Comparison of ENCODE assay signal across 2 cellular contexts in the genomic region with DNA sequence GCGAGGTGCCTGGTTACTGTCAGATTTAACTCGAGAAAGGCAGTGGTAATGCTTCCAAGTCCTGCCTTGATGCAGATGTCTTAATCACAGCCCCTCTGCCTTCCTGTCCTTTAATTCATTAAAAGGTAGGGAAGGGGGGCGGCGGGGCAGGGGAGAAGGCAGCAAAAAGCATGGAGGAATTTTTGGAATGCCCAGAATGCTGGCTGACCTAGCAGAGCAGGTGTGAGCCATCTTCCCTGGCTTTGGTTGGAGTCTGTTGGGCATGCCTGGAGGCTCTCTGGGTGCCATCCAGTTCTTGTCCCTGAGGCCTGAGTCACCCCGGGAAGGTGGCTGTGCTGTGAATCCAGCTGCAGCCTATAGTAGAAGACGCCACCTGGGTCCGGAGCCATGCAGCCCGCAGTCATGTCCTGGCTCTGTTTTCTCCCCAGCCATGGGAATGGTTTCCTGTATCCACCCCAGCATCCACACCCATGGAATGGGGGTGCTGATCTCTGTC.
A peak's percentile ranks its signal among the peaks of the same experiment; 100 is the strongest.
TF ChIP-seq lines count a peak whose summit lies in the region.

No MANE protein-coding gene starts in this region.

TF ChIP-seq in Ishikawa, 13 proteins besides CTCF, POLR2A, EP300 and RAD21:
- TF ChIP-seq USF1 (IDR thresholded peaks at IDR 0.05) (no peak), REST (IDR thresholded peaks at IDR 0.05; ENCODE audit: low read depth) (no peak), CEBPB (IDR thresholded peaks at IDR 0.05) (no peak), TCF12 (IDR thresholded peaks at IDR 0.05; ENCODE audit: low read depth) (peak; percentile 68), YY1 (IDR thresholded peaks at IDR 0.05; ENCODE audit: low read depth) (peak; percentile 69; the same call in 1 of the 2 replicates), EGR1 (IDR thresholded peaks at IDR 0.05) (no peak), NFIC (IDR thresholded peaks at IDR 0.05) (peak; percentile 62), TEAD4 (IDR thresholded peaks at IDR 0.05) (peak; percentile 96)
- TF ChIP-seq, protein P1, sequence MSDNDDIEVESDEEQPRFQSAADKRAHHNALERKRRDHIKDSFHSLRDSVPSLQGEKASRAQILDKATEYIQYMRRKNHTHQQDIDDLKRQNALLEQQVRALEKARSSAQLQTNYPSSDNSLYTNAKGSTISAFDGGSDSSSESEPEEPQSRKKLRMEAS (IDR thresholded peaks at IDR 0.05): peak; percentile 37; the same call in 1 of the 2 replicates
TF ChIP-seq in Ishikawa: peak in this region for 5.

TF ChIP-seq in H1, 55 proteins besides CTCF, POLR2A, EP300 and RAD21:
- peak; percentile 74 for TF ChIP-seq YY1 (IDR thresholded peaks at IDR 0.05; ENCODE audit: low read depth, low read length)
- TF ChIP-seq, protein P1 (IDR thresholded peaks at IDR 0.05): peak; percentile 49; the same call in 1 of the 2 replicates
- no peak for TF ChIP-seq PHF8 (conservative IDR thresholded peaks at IDR 0.05; ENCODE audit: low read depth, low read length)
- no peak for TF ChIP-seq POU5F1 (IDR thresholded peaks at IDR 0.05; ENCODE audit: low read depth, low read length)
- TF ChIP-seq GABPA (IDR thresholded peaks at IDR 0.05; ENCODE audit: borderline replicate concordance, insufficient read depth, low read length): no peak
- TF ChIP-seq SP1 (IDR thresholded peaks at IDR 0.05; ENCODE audit: low read depth, low read length): peak; percentile 68
- 0 out of 2 replicates have a peak, but pooled peaks have one; percentile 29 for TF ChIP-seq TAF1 (IDR thresholded peaks at IDR 0.05; ENCODE audit: low read depth, low read length)
- no peak for TF ChIP-seq ZNF274 (IDR thresholded peaks at IDR 0.05; ENCODE audit: borderline replicate concordance, extremely low read depth, low read length)
- peak; percentile 91 for TF ChIP-seq TCF12 (IDR thresholded peaks at IDR 0.05; ENCODE audit: low read depth, low read length)
- TF ChIP-seq TEAD4 (IDR thresholded peaks at IDR 0.05; ENCODE audit: low read depth, low read length): peak; percentile 98
- TF ChIP-seq JUN (IDR thresholded peaks at IDR 0.05; ENCODE audit: low read depth, low read length): no peak
- no peak for TF ChIP-seq SP2 (IDR thresholded peaks at IDR 0.05; ENCODE audit: low read length)
